Comparison of ENCODE assay signal across 8 cellular contexts in genomic region chr14:102314242-102315011, GRCh38. TPM values are rescaled to one million over a fixed set of nuclear protein-coding genes. Genes with fewer than 3 reads are reported as not detected.
DNase-seq lines count a peak whose midpoint lies in the region; ATAC-seq, FAIRE-seq and TF ChIP-seq lines count a peak whose summit lies in the region.

No MANE protein-coding gene starts in this region.

- peaks cover 47% of the 10 kb centered on the region for H3K4me1 Mint-ChIP-seq in activated CD8-positive, alpha-beta memory T cell treated with anti-CD3 and anti-CD28 coated beads, Interleukin-2, amount 10 ng/mL, durations not matched to agents 7 days and 5 days

- H3K27me3 Mint-ChIP-seq in activated CD8-positive, alpha-beta memory T cell treated with anti-CD3 and anti-CD28 coated beads, Interleukin-2, amount 10 ng/mL, durations not matched to agents 7 days and 5 days: no peaks in the 10 kb centered on the region

- no peak for TF ChIP-seq POLR2A in endothelial cell of umbilical vein (IDR thresholded peaks at IDR 0.05; ENCODE audit: low read depth, low read length)

- H3K79me2 ChIP-seq in endothelial cell of umbilical vein (ENCODE audit: control insufficient read depth, insufficient read depth, low read length): no peaks in the 10 kb centered on the region

- BruUV-seq in endothelial cell of umbilical vein (replicated peaks; lab: Mats Ljungman, UMichigan): no TSS peak

- H3K4me1 ChIP-seq in BLaER1 treated with 17β-estradiol and CSF1 and Interleukin-3, amounts not matched to agents 10 nM and 100 nM: peaks cover 35 to 51% (median 46%) of the 10 kb centered on the region in 10 experiments
- peaks cover 19% of the 10 kb centered on the region for H3K4me1 ChIP-seq in endothelial cell of umbilical vein (ENCODE audit: control insufficient read depth, extremely low read depth, insufficient read depth, low read length)

- TF ChIP-seq CTCF in endothelial cell of umbilical vein (IDR thresholded peaks at IDR 0.05; ENCODE audit: extremely low read depth in 1 of 2, insufficient read depth in 1 of 2, low read depth in 1 of 2, low read length in 2 of 2): peak; percentile 99

- no peaks in the 10 kb centered on the region for H4K20me1 ChIP-seq in BLaER1 treated with 17β-estradiol and CSF1 and Interleukin-3, amounts not matched to agents 10 nM and 100 nM
- no peaks in the 10 kb centered on the region for H4K20me1 ChIP-seq in endothelial cell of umbilical vein (replicated peaks; ENCODE audit: control insufficient read depth, extremely low read depth, insufficient read depth, low read length)

- H3K9ac ChIP-seq in BLaER1 treated with 17β-estradiol and CSF1 and Interleukin-3, amounts not matched to agents 10 nM and 100 nM: peak overlapping the region; percentile 12 to 74 (median 65); a peak in 19 of 22 replicates
- H3K9ac ChIP-seq in endothelial cell of umbilical vein (replicated peaks; ENCODE audit: extremely low read depth, insufficient read depth, low read length): no peak overlapping the region

- intact Hi-C loops in endothelial cell of umbilical vein (cut with micrococcal nuclease): loop anchor here (1.0 to 10.0 kb wide), 9 partner anchors 9 to 607 kb away; partner anchors contain the start of genes CINP, HSP90AA1, MOK and PPP2R5C

- no peaks in the 10 kb centered on the region for H3K36me3 ChIP-seq in BLaER1 treated with 17β-estradiol and CSF1 and Interleukin-3, amounts not matched to agents 10 nM and 100 nM
- H3K36me3 ChIP-seq in endothelial cell of umbilical vein (ENCODE audit: control insufficient read depth in 2 of 2, extremely low read depth in 1 of 2, insufficient read depth in 2 of 2, low read length in 2 of 2): no peaks in the 10 kb centered on the region

- peak overlapping the region; percentile 80 for H3K27ac Mint-ChIP-seq in activated CD8-positive, alpha-beta memory T cell treated with anti-CD3 and anti-CD28 coated beads, Interleukin-2, amount 10 ng/mL, durations not matched to agents 7 days and 5 days

- H3K4me3 Mint-ChIP-seq in activated CD8-positive, alpha-beta memory T cell treated with anti-CD3 and anti-CD28 coated beads, Interleukin-2, amount 10 ng/mL, durations not matched to agents 7 days and 5 days: peak overlapping the region; percentile 88

- CTCF ChIA-PET in activated CD8-positive, alpha-beta memory T cell treated with anti-CD3 and anti-CD28 coated beads, Interleukin-2, amount 10 ng/mL, durations not matched to agents 7 days and 5 days (lab: Charles Lee): interaction anchor here (0.6 to 2.9 kb wide), 42 partner anchors 9 to 608 kb away, joined by 3 to 63 read pairs (median 4); partner anchors contain the start of genes MOK and WDR20
- CTCF ChIA-PET in endothelial cell of umbilical vein (lab: Charles Lee): interaction anchor here (0.6 to 2.8 kb wide), 37 partner anchors 10 to 607 kb away, joined by 3 to 32 read pairs (median 4); partner anchors contain the start of genes CINP, MOK, TECPR2 and WDR20

- peak overlapping the region; percentile 94 for H2AFZ ChIP-seq in endothelial cell of umbilical vein (ENCODE audit: low read depth, low read length)

- H3K36me3 Mint-ChIP-seq in activated CD8-positive, alpha-beta memory T cell treated with anti-CD3 and anti-CD28 coated beads, Interleukin-2, amount 10 ng/mL, durations not matched to agents 7 days and 5 days: no peaks in the 10 kb centered on the region

- peak overlapping the region; percentile 52 to 77 (median 65) for H3K4me3 ChIP-seq in BLaER1 treated with 17β-estradiol and CSF1 and Interleukin-3, amounts not matched to agents 10 nM and 100 nM
- peak overlapping the region; percentile 10 to 53 (median 50) for H3K4me3 ChIP-seq in endothelial cell of umbilical vein (replicated peaks in 1 of 3; ENCODE audit: insufficient read depth in 1 of 3, low read depth in 1 of 3, low read length in 3 of 3)

- ATAC-seq in HG03460 (IDR thresholded peaks at IDR 0.05; ENCODE audit: unreplicated experiment): peak; percentile 57
- peak; percentile 74 for ATAC-seq in activated CD8-positive, alpha-beta memory T cell treated with anti-CD3 and anti-CD28 coated beads, Interleukin-2, amount 10 ng/mL, durations not matched to agents 7 days and 5 days

- peak overlapping the region; percentile 63 to 88 (median 80) for H3K4me2 ChIP-seq in BLaER1 treated with 17β-estradiol and CSF1 and Interleukin-3, amounts not matched to agents 10 nM and 100 nM
- peak overlapping the region; percentile 68 for H3K4me2 ChIP-seq in endothelial cell of umbilical vein (ENCODE audit: insufficient read depth, low read length)

- H3K9me3 Mint-ChIP-seq in activated CD8-positive, alpha-beta memory T cell treated with anti-CD3 and anti-CD28 coated beads, Interleukin-2, amount 10 ng/mL, durations not matched to agents 7 days and 5 days (ENCODE audit: low read depth): no peaks in the 10 kb centered on the region

- DNase-seq in GM19240 (ENCODE audit: insufficient read length, low spot score): peak; percentile 67
- peak; percentile 84 for DNase-seq in NCI-H82 (lab: John Stamatoyannopoulos, UW)
- peak; percentile 87 for DNase-seq in activated CD8-positive, alpha-beta memory T cell treated with anti-CD3 and anti-CD28 coated beads, Interleukin-2, amount 10 ng/mL, durations not matched to agents 7 days and 5 days
- DNase-seq in endothelial cell of umbilical vein (ENCODE audit: low read depth, low spot score): peak; percentile 82
- DNase-seq in middle frontal gyrus (ENCODE audit: extremely low spot score, low spot score): peak; percentile 69
- peak; percentile 59 to 62 for DNase-seq in stimulated activated CD8-positive, alpha-beta memory T cell treated with anti-CD3 and anti-CD28 coated beads, Interleukin-15, amount 100 ng/mL, for 4 hours (ENCODE audit: low read depth in 2 of 2)

- no peaks in the 10 kb centered on the region for H3K9me1 ChIP-seq in endothelial cell of umbilical vein (replicated peaks; ENCODE audit: control insufficient read depth, extremely low read depth, insufficient read depth, low read length)

- POLR2A ChIA-PET in endothelial cell of umbilical vein (lab: Charles Lee): no interaction called here

- peak; percentile 96 for FAIRE-seq in endothelial cell of umbilical vein (lab: Jason Lieb, UNC)

- dilution Hi-C loops in endothelial cell of umbilical vein (cut with MboI; ENCODE audit: extremely low pct_ligation_motif_present, low sequenced_read_pairs): no loop called here

- no peaks in the 10 kb centered on the region for H3K9me3 ChIP-seq in BLaER1 treated with 17β-estradiol and CSF1 and Interleukin-3, amounts not matched to agents 10 nM and 100 nM (replicated peaks in 1 of 11)
- H3K9me3 ChIP-seq in endothelial cell of umbilical vein (replicated peaks; ENCODE audit: control insufficient read depth, insufficient read depth, low read length): no peaks in the 10 kb centered on the region

- H3K27ac ChIP-seq in BLaER1 treated with 17β-estradiol and CSF1 and Interleukin-3, amounts not matched to agents 10 nM and 100 nM: peak overlapping the region in 5 of 11 experiments; percentile 8 to 34 (median 19); a peak in 5 of 22 replicates
- H3K27ac ChIP-seq in endothelial cell of umbilical vein (ENCODE audit: insufficient read depth, low read depth, low read length): no peak overlapping the region

- H3K27me3 ChIP-seq in BLaER1 treated with 17β-estradiol and CSF1 and Interleukin-3, amounts not matched to agents 10 nM and 100 nM: no peaks in the 10 kb centered on the region
- H3K27me3 ChIP-seq in endothelial cell of umbilical vein (ENCODE audit: control insufficient read depth in 2 of 2, insufficient read depth in 2 of 2, low read length in 2 of 2): no peaks in the 10 kb centered on the region

RNA-seq across cellular contexts. Expression of gene ZNF839, which starts 5.1 kb away (rescaled TPM):
- total RNA-seq in activated CD8-positive, alpha-beta memory T cell treated with anti-CD3 and anti-CD28 coated beads, Interleukin-2, amount 10 ng/mL, durations not matched to agents 7 days and 5 days: 10 to 100 TPM; 11.9 to 13.5 TPM
- 12.5 TPM in 2 replicates for total RNA-seq in endothelial cell of umbilical vein
- 8.5 and 9.8 TPM in 2 replicates for polyA plus RNA-seq in endothelial cell of umbilical vein
- polyA plus RNA-seq in endothelial cell of umbilical vein (2011; cell fraction: cytosol; rRNA removed): 6.2 and 7.3 TPM in 2 replicates
- 39.0 and 41.4 TPM in 2 replicates for polyA plus RNA-seq in endothelial cell of umbilical vein (2011; cell fraction: nucleus; rRNA removed)
- polyA plus RNA-seq in endothelial cell of umbilical vein (2012): 4.2 and 4.6 TPM in 2 replicates
- 7.1 and 7.3 TPM in 2 replicates for polyA minus RNA-seq in endothelial cell of umbilical vein
- 12.1 TPM for polyA minus RNA-seq in endothelial cell of umbilical vein (2011; cell fraction: cytosol; rRNA and poly(A)+ RNA removed)
- polyA minus RNA-seq in endothelial cell of umbilical vein (2011; cell fraction: nucleus; rRNA and poly(A)+ RNA removed): 10.3 and 10.9 TPM in 2 replicates

RNA-seq across cellular contexts. Expression of gene MOK, which starts 9.5 kb away (rescaled TPM):
- 1 to 10 TPM; 3.2 to 3.6 TPM for total RNA-seq in activated CD8-positive, alpha-beta memory T cell treated with anti-CD3 and anti-CD28 coated beads, Interleukin-2, amount 10 ng/mL, durations not matched to agents 7 days and 5 days
- total RNA-seq in endothelial cell of umbilical vein: 6.1 and 6.4 TPM in 2 replicates
- 7.2 and 8.6 TPM in 2 replicates for polyA plus RNA-seq in endothelial cell of umbilical vein
- 5.4 and 5.5 TPM in 2 replicates for polyA plus RNA-seq in endothelial cell of umbilical vein (2011; cell fraction: cytosol; rRNA removed)
- 30.9 TPM in 2 replicates for polyA plus RNA-seq in endothelial cell of umbilical vein (2011; cell fraction: nucleus; rRNA removed)
- 2.7 and 4.3 TPM in 2 replicates for polyA plus RNA-seq in endothelial cell of umbilical vein (2012)
- polyA minus RNA-seq in endothelial cell of umbilical vein: 5.9 and 7.3 TPM in 2 replicates
- 1.1 TPM for polyA minus RNA-seq in endothelial cell of umbilical vein (2011; cell fraction: cytosol; rRNA and poly(A)+ RNA removed)
- polyA minus RNA-seq in endothelial cell of umbilical vein (2011; cell fraction: nucleus; rRNA and poly(A)+ RNA removed): 10.8 and 12.0 TPM in 2 replicates

RNA-seq across cellular contexts. Expression of gene CINP, which starts 48.3 kb away (rescaled TPM):
- total RNA-seq in activated CD8-positive, alpha-beta memory T cell treated with anti-CD3 and anti-CD28 coated beads, Interleukin-2, amount 10 ng/mL, durations not matched to agents 7 days and 5 days: 10 to 100 TPM; 34.1 to 38.9 TPM
- total RNA-seq in endothelial cell of umbilical vein: 42.1 and 44.0 TPM in 2 replicates
- 73.3 and 79.1 TPM in 2 replicates for polyA plus RNA-seq in endothelial cell of umbilical vein
- polyA plus RNA-seq in endothelial cell of umbilical vein (2011; cell fraction: cytosol; rRNA removed): 54.9 and 58.6 TPM in 2 replicates
- 22.6 and 23.5 TPM in 2 replicates for polyA plus RNA-seq in endothelial cell of umbilical vein (2011; cell fraction: nucleus; rRNA removed)
- 36.6 and 48.0 TPM in 2 replicates for polyA plus RNA-seq in endothelial cell of umbilical vein (2012)
- polyA minus RNA-seq in endothelial cell of umbilical vein: 23.1 and 35.2 TPM in 2 replicates
- polyA minus RNA-seq in endothelial cell of umbilical vein (2011; cell fraction: cytosol; rRNA and poly(A)+ RNA removed): 29.0 TPM
- polyA minus RNA-seq in endothelial cell of umbilical vein (2011; cell fraction: nucleus; rRNA and poly(A)+ RNA removed): 8.7 and 16.1 TPM in 2 replicates

RNA-seq across cellular contexts. Expression of gene TECPR2, which starts 48.3 kb away (rescaled TPM):
- 10 to 100 TPM; 10.3 to 13.1 TPM for total RNA-seq in activated CD8-positive, alpha-beta memory T cell treated with anti-CD3 and anti-CD28 coated beads, Interleukin-2, amount 10 ng/mL, durations not matched to agents 7 days and 5 days
- total RNA-seq in endothelial cell of umbilical vein: 21.5 TPM in 2 replicates
- polyA plus RNA-seq in endothelial cell of umbilical vein: 8.9 and 9.4 TPM in 2 replicates
- 8.3 and 8.5 TPM in 2 replicates for polyA plus RNA-seq in endothelial cell of umbilical vein (2011; cell fraction: cytosol; rRNA removed)
- polyA plus RNA-seq in endothelial cell of umbilical vein (2011; cell fraction: nucleus; rRNA removed): 15.8 and 17.3 TPM in 2 replicates
- 12.1 and 12.8 TPM in 2 replicates for polyA plus RNA-seq in endothelial cell of umbilical vein (2012)
- 19.0 and 27.6 TPM in 2 replicates for polyA minus RNA-seq in endothelial cell of umbilical vein
- 7.3 TPM for polyA minus RNA-seq in endothelial cell of umbilical vein (2011; cell fraction: cytosol; rRNA and poly(A)+ RNA removed)
- 14.0 and 20.9 TPM in 2 replicates for polyA minus RNA-seq in endothelial cell of umbilical vein (2011; cell fraction: nucleus; rRNA and poly(A)+ RNA removed)
